In genomic region chr4:105145913-105146285, GRCh38 we compare ENCODE assay signal across 7 cellular contexts. TPM values are rescaled to one million over a fixed set of nuclear protein-coding genes. Genes with fewer than 3 reads are reported as not detected.
DNase-seq lines count a peak whose midpoint lies in the region; ATAC-seq, FAIRE-seq and TF ChIP-seq lines count a peak whose summit lies in the region.

No MANE protein-coding gene starts in this region.

- no TSS peak for BruUV-seq in HepG2 (replicated peaks; lab: Mats Ljungman, UMichigan)

- no peaks in the 10 kb centered on the region for H3K27me3 Mint-ChIP-seq in T-cell

- H3K9ac ChIP-seq in HepG2 (ENCODE audit: insufficient read depth, low read depth, low read length) = peak overlapping the region; percentile 90

- H3K4me2 ChIP-seq in HepG2 (ENCODE audit: low read depth, low read length) = peak overlapping the region; percentile 94

- H3K4me1 ChIP-seq in HepG2 (ENCODE audit: insufficient read depth, low read length) = peaks cover 49% of the 10 kb centered on the region

- H3K4me3 ChIP-seq in bronchial epithelial cell (ENCODE audit: low read depth, low read length) (peak overlapping the region; percentile 48), HepG2 (replicated peaks in 1 of 3; ENCODE audit: insufficient read depth in 1 of 3, low read depth in 2 of 3, low read length in 3 of 3) (peak overlapping the region; percentile 75 to 89 (median 82))

- no peaks in the 10 kb centered on the region for H3K9me3 ChIP-seq in HepG2 (ENCODE audit: low read length)

- CTCF ChIA-PET in T-cell (lab: Charles Lee) (no interaction called here), HepG2 (lab: Yijun Ruan, JAX; ENCODE audit: low intra/inter-chr PET ratio, low total read pairs) (interaction anchor here (1.9 kb wide), 1 partner anchor 328 kb away, joined by 4 read pairs; the partner anchor contains the start of gene PPA2)

- DNase-seq in T-cell = peak in 25 of 34 experiments; percentile 3 to 42 (median 24)
- no peak for DNase-seq in bronchial epithelial cell (ENCODE audit: low read depth)
- no peak for DNase-seq in HepG2 (ENCODE audit: low spot score)
- peak; percentile 29 to 47 for DNase-seq in stimulated activated CD8-positive, alpha-beta memory T cell treated with anti-CD3 and anti-CD28 coated beads, Interleukin-7, amount 100 ng/mL, for 4 hours (ENCODE audit: low read depth in 2 of 2)
- no peak for DNase-seq in RKO (ENCODE audit: low spot score)

- peaks cover 4% of the 10 kb centered on the region; the same call in 1 of the 2 replicates for H4K20me1 ChIP-seq in HepG2 (ENCODE audit: insufficient read depth, low read length)

- no peak for TF ChIP-seq POLR2A in HepG2 (IDR thresholded peaks at IDR 0.05; ENCODE audit: insufficient read depth in 1 of 2, low read depth in 2 of 2, low read length in 2 of 2)

- intact Hi-C loops in HepG2 (cut with micrococcal nuclease; ENCODE audit: unreplicated experiment) = loop anchor here (1.0 to 5.0 kb wide), 5 partner anchors 47 to 562 kb away; partner anchors contain the start of genes GSTCD and INTS12

- TF ChIP-seq EP300 in HepG2 (IDR thresholded peaks at IDR 0.05; ENCODE audit: low read depth in 2 of 2, low read length in 2 of 2) (no peak), HepG2 (CRISPR knock-in tag; IDR thresholded peaks at IDR 0.05; ENCODE audit: borderline replicate concordance) (no peak)

- ATAC-seq in GM19035 (IDR thresholded peaks at IDR 0.05; ENCODE audit: unreplicated experiment) (peak; percentile 23), HG02981 (IDR thresholded peaks at IDR 0.05; ENCODE audit: unreplicated experiment) (peak; percentile 2), T-cell (replicated peaks in 1 of 4) (peak; percentile 18 to 43 (median 32)), HepG2 (peak; percentile 40)

- no peak overlapping the region for H2AFZ ChIP-seq in HepG2 (ENCODE audit: low read length)

- POLR2A ChIA-PET in T-cell (lab: Charles Lee) = no interaction called here
- POLR2A ChIA-PET in HepG2 (lab: Yijun Ruan, JAX) = interaction anchor here (1.0 to 2.4 kb wide), 2 partner anchors 327 to 328 kb away, joined by 4 to 14 read pairs; partner anchors contain the start of gene PPA2

- TF ChIP-seq RAD21 in HepG2 (CRISPR knock-in tag; IDR thresholded peaks at IDR 0.05) = no peak

- H3K4me3 Mint-ChIP-seq in T-cell = peak overlapping the region; percentile 94 to 100 (median 99)

- peak overlapping the region; percentile 63 to 86 for H3K27ac Mint-ChIP-seq in T-cell

- H3K27ac ChIP-seq in HepG2 (ENCODE audit: extremely low read length, insufficient read depth, low read length) = no peak overlapping the region

- H3K9me3 Mint-ChIP-seq in T-cell = no peaks in the 10 kb centered on the region

- TF ChIP-seq CTCF in bronchial epithelial cell (IDR thresholded peaks at IDR 0.05; ENCODE audit: insufficient read depth, low read length, severe bottlenecking) = no peak
- no peak for TF ChIP-seq CTCF in HepG2 (CRISPR knock-in tag; IDR thresholded peaks at IDR 0.05)

- peaks cover 30% of the 10 kb centered on the region for H3K79me2 ChIP-seq in HepG2 (ENCODE audit: insufficient read depth, low read length)

- peaks cover 41 to 57% (median 43%) of the 10 kb centered on the region in 3 donors for H3K4me1 Mint-ChIP-seq in T-cell

- H3K36me3 ChIP-seq in bronchial epithelial cell (ENCODE audit: control insufficient read depth, insufficient read depth, low read length) (no peaks in the 10 kb centered on the region), HepG2 (replicated peaks in 1 of 2; ENCODE audit: control insufficient read depth in 1 of 2, insufficient read depth in 2 of 2, low read length in 2 of 2) (no peaks in the 10 kb centered on the region)

- H3K27me3 ChIP-seq in bronchial epithelial cell (ENCODE audit: control insufficient read depth, insufficient read depth, low read length) (no peaks in the 10 kb centered on the region), HepG2 (ENCODE audit: control insufficient read depth in 1 of 2, insufficient read depth in 2 of 2, low read length in 2 of 2) (no peaks in the 10 kb centered on the region; a peak in 2 of 5 replicates)

- H3K36me3 Mint-ChIP-seq in T-cell = no peaks in the 10 kb centered on the region

- WGBS in HepG2 (ENCODE audit: low lambda C conversion rate) = 2% methylated on average over 25 of the region's 25 CpGs

- FAIRE-seq in bronchial epithelial cell (lab: Jason Lieb, UNC) (no peak), HepG2 (lab: Jason Lieb, UNC) (no peak)

- in situ Hi-C loops in HepG2 (cut with HindIII; ENCODE audit: extremely low pct_ligation_motif_present, low pct_unique_long_range_greater_than_20kb) = no loop called here

TF ChIP-seq in HepG2, 621 proteins besides CTCF, POLR2A, EP300 and RAD21 (continues in another document):
- TF ChIP-seq KDM2A (CRISPR knock-in tag; IDR thresholded peaks at IDR 0.05; ENCODE audit: borderline replicate concordance, low read depth) = peak; percentile 13; the same call in 1 of the 2 replicates
- 0 out of 2 replicates have a peak, but pooled peaks have one; percentile 34 for TF ChIP-seq NFKB2 (CRISPR knock-in tag; IDR thresholded peaks at IDR 0.05; ENCODE audit: borderline replicate concordance)
- no peak for TF ChIP-seq JARID2 (CRISPR knock-in tag; IDR thresholded peaks at IDR 0.05; ENCODE audit: insufficient replicate concordance)
- no peak for TF ChIP-seq USF2 (IDR thresholded peaks at IDR 0.05; ENCODE audit: low read depth, low read length)
- 0 out of 2 replicates have a peak, but pooled peaks have one; percentile 56 for TF ChIP-seq USF2 (CRISPR knock-in tag; IDR thresholded peaks at IDR 0.05; ENCODE audit: borderline replicate concordance)
- TF ChIP-seq, protein P1, sequence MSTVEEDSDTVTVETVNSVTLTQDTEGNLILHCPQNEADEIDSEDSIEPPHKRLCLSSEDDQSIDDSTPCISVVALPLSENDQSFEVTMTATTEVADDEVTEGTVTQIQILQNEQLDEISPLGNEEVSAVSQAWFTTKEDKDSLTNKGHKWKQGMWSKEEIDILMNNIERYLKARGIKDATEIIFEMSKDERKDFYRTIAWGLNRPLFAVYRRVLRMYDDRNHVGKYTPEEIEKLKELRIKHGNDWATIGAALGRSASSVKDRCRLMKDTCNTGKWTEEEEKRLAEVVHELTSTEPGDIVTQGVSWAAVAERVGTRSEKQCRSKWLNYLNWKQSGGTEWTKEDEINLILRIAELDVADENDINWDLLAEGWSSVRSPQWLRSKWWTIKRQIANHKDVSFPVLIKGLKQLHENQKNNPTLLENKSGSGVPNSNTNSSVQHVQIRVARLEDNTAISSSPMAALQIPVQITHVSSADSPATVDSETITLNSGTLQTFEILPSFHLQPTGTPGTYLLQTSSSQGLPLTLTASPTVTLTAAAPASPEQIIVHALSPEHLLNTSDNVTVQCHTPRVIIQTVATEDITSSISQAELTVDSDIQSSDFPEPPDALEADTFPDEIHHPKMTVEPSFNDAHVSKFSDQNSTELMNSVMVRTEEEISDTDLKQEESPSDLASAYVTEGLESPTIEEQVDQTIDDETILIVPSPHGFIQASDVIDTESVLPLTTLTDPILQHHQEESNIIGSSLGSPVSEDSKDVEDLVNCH (CRISPR knock-in tag; IDR thresholded peaks at IDR 0.05) = no peak
- no peak for TF ChIP-seq FOXK2 (IDR thresholded peaks at IDR 0.05)
- TF ChIP-seq MYC (CRISPR knock-in tag; IDR thresholded peaks at IDR 0.05; ENCODE audit: borderline replicate concordance) = peak; percentile 12; the same call in 1 of the 2 replicates
- TF ChIP-seq ZEB1 (IDR thresholded peaks at IDR 0.05; ENCODE audit: insufficient replicate concordance, low read depth) = peak; percentile 50
- 0 out of 2 replicates have a peak, but pooled peaks have one; percentile 25 for TF ChIP-seq ZNF788 (CRISPR knock-in tag; IDR thresholded peaks at IDR 0.05; ENCODE audit: borderline replicate concordance)
- peak; percentile 46; the same call in 1 of the 2 replicates for TF ChIP-seq BHLHE40 (IDR thresholded peaks at IDR 0.05; ENCODE audit: low read length)

RNA-seq across cellular contexts. Expression of gene TET2, which starts 0.8 kb away (rescaled TPM):
- total RNA-seq in T-cell = 10 to 100 TPM; 17.0 to 41.9 (median 18.6) TPM
- total RNA-seq in bronchial epithelial cell = 10.3 and 13.1 TPM in 2 replicates
- total RNA-seq in HepG2 (2016; rRNA removed; fragmentation: Illumina TruSeq; extraction: Trizol) = 4.6 and 4.8 TPM in 2 replicates
- 1.1 and 1.3 TPM in 2 replicates for total RNA-seq in HepG2 (2016; cell fraction: cytosol; rRNA removed; fragmentation: Illumina TruSeq; extraction: Trizol; ENCODE audit: low read depth)
- total RNA-seq in HepG2 (2016; cell fraction: insoluble cytoplasmic fraction; rRNA removed; fragmentation: Illumina TruSeq; extraction: Trizol) = 4.3 and 6.2 TPM in 2 replicates
- 3.6 and 3.7 TPM in 2 replicates for total RNA-seq in HepG2 (2016; cell fraction: membrane; rRNA removed; fragmentation: Illumina TruSeq; extraction: Trizol)
- 14.2 and 15.6 TPM in 2 replicates for total RNA-seq in HepG2 (2016; cell fraction: nucleus; rRNA removed; fragmentation: Illumina TruSeq; extraction: Trizol)
- 4.2 and 4.7 TPM in 2 replicates for polyA plus RNA-seq in HepG2 (2011; rRNA removed)
- 1.6 and 2.4 TPM in 2 replicates for polyA plus RNA-seq in HepG2 (2011; cell fraction: cytosol; rRNA removed)
- polyA plus RNA-seq in HepG2 (2011; cell fraction: nucleus; rRNA removed) = 7.1 and 8.3 TPM in 2 replicates
- polyA plus RNA-seq in HepG2 (2012) = 3.1 and 3.5 TPM in 2 replicates
- polyA plus RNA-seq in HepG2 (2016; cell fraction: cytosol; fragmentation: Illumina TruSeq; extraction: Trizol; ENCODE audit: low read depth) = 0.09 TPM in 2 replicates
- 2.2 and 2.3 TPM in 2 replicates for polyA plus RNA-seq in HepG2 (2016; cell fraction: insoluble cytoplasmic fraction; fragmentation: Illumina TruSeq; extraction: Trizol; ENCODE audit: low read depth)
- 0.34 and 0.38 TPM in 2 replicates for polyA plus RNA-seq in HepG2 (2016; cell fraction: membrane; fragmentation: Illumina TruSeq; extraction: Trizol; ENCODE audit: low read depth)
- 5.4 TPM in 2 replicates for polyA plus RNA-seq in HepG2 (2016; cell fraction: nucleus; fragmentation: Illumina TruSeq; extraction: Trizol; ENCODE audit: insufficient read depth, low read depth)
- polyA minus RNA-seq in HepG2 (2011; rRNA and poly(A)+ RNA removed; ENCODE audit: low replicate concordance) = 8.5 and 15.5 TPM in 2 replicates
- 6.2 and 6.8 TPM in 2 replicates for polyA minus RNA-seq in HepG2 (2011; cell fraction: cytosol; rRNA and poly(A)+ RNA removed)
- 83.3 and 90.6 TPM in 2 replicates for polyA minus RNA-seq in HepG2 (2011; cell fraction: nucleus; rRNA and poly(A)+ RNA removed)

Comparison
In these comparisons a context has a peak if more than half of its experiments do, and no peak if none do; other contexts are left out.
1. DNase-seq: peak in T-cell (25 of 34) and stimulated activated CD8-positive, alpha-beta memory T cell treated with anti-CD3 and anti-CD28 coated beads, Interleukin-7, amount 100 ng/mL, for 4 hours (2 of 2); none in bronchial epithelial cell (single experiment), HepG2 (single experiment) and RKO (single experiment).
2. Peak in every context shown above with its lines, with median percentiles within 50 percentile points of each other: ATAC-seq.